Comparison of ENCODE assay signal across 28 cellular contexts in the genomic region with DNA sequence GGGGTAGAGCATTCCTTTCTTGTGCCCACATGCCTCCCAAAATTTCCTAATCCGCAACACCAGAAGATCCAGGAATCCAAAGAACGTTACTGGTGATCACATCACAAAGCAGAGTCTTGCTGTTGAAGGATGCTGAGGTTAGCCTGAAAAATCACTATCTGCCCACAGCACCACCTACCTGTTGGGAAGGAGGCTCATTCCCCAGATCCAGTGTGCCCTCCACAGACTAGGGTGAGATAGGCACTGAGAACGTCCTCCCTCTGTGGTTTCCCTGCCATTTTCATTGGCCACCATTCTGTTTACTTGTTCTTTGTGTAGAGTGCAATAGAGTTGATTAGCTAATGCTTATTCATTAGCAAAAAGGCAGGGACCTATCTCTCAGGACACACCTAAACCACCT. TPM values are rescaled to one million over a fixed set of nuclear protein-coding genes. Genes with fewer than 3 reads are reported as not detected.
DNase-seq lines count a peak whose midpoint lies in the region; ATAC-seq and TF ChIP-seq lines count a peak whose summit lies in the region.
"Had no signal": no experiment of that assay in that cellular context is flagged by ENCODE, and none has a peak within 500 bp of the region (broad histone marks: within the 10 kb centered on the region; RNA-seq: fewer than 3 reads in every experiment).

No MANE protein-coding gene starts in this region.

- no peaks in the 10 kb centered on the region for H3K79me1 ChIP-seq in mesenchymal stem cell (replicated peaks; ENCODE audit: low read length, poor library complexity, severe bottlenecking)

- no peak overlapping the region for H2BK12ac ChIP-seq in mesenchymal stem cell (ENCODE audit: low read length in 2 of 2)

- H3K9me3 ChIP-seq in left ventricle myocardium inferior (replicated peaks): no peaks in the 10 kb centered on the region
- no peaks in the 10 kb centered on the region for H3K9me3 ChIP-seq in heart right ventricle
- H3K9me3 ChIP-seq in mesenchymal stem cell (ENCODE audit: control insufficient read depth, low read length): no peaks in the 10 kb centered on the region
- H3K9me3 ChIP-seq: pancreas, spleen, suprapubic skin had no signal

- no peak for DNase-seq in left ventricle myocardium inferior
- no peak for DNase-seq in heart right ventricle
- peak; percentile 4 for DNase-seq in coronary artery (ENCODE audit: low spot score)
- no peak for DNase-seq in mesenchymal stem cell
- no peak for DNase-seq in progenitor cell of endocrine pancreas (ENCODE audit: low spot score, unreplicated experiment)
- no peak for DNase-seq in Kasumi-1 (lab: John Stamatoyannopoulos, UW)
- no peak for DNase-seq in SK-N-DZ (ENCODE audit: low spot score)
- DNase-seq in G401 (ENCODE audit: low spot score): no peak
- DNase-seq: 8988T; activated CD8-positive, alpha-beta T cell treated with anti-CD3 and anti-CD28 coated beads, Interleukin-2, amount 10 ng/mL, durations not matched to agents 7 days and 5 days; CD4-positive, alpha-beta memory T cell; DMS 273 treated with DMSO at 0.1 percent for 48 hours; KG1; NCI-H146; NCI-H446 treated with DMSO at 0.1 percent for 48 hours; pancreas; spleen; T-helper 2 cell had no signal

- 74 to 96% methylated on average over 3 of the region's 3 CpGs for WGBS in heart right ventricle, 2 donors
- WGBS in mesenchymal stem cell: 89% methylated on average over 3 of the region's 3 CpGs

- in situ Hi-C loops in G401 (cut with HindIII; ENCODE audit: low sequenced_read_pairs): no loop called here

- H3K18ac ChIP-seq in mesenchymal stem cell (ENCODE audit: low read depth in 1 of 2, low read length in 2 of 2): no peak overlapping the region

- no peak overlapping the region for H3K14ac ChIP-seq in mesenchymal stem cell (ENCODE audit: low read length in 2 of 2)

- no peak overlapping the region for H3K4ac ChIP-seq in mesenchymal stem cell (ENCODE audit: low read depth in 1 of 2, low read length in 2 of 2)

- H3K9me3 Mint-ChIP-seq in progenitor cell of endocrine pancreas (ENCODE audit: low read depth): no peaks in the 10 kb centered on the region
- H3K9me3 Mint-ChIP-seq: activated T-helper 2 cell treated with anti-CD3 and anti-CD28 coated beads, Interferon-gamma antibody, Interleukin-2, Interleukin-4, amounts not matched to agents 10 μg/mL and 5 μg/mL and 100 μg/mL, durations not matched to agents 14 hours and 24 hours and 36 hours; central memory CD8-positive, alpha-beta T cell had no signal

- H4K8ac ChIP-seq in mesenchymal stem cell (ENCODE audit: low read length): no peak overlapping the region

- H3K4me3 ChIP-seq in left ventricle myocardium inferior: no peak overlapping the region
- no peak overlapping the region for H3K4me3 ChIP-seq in heart right ventricle
- no peak overlapping the region for H3K4me3 ChIP-seq in coronary artery
- H3K4me3 ChIP-seq in mesenchymal stem cell (ENCODE audit: insufficient read depth in 1 of 2, low read depth in 1 of 2, low read length in 2 of 2): no peak overlapping the region
- H3K4me3 ChIP-seq: lung, pancreas, spleen, suprapubic skin had no signal

- no peak overlapping the region for H3K23ac ChIP-seq in mesenchymal stem cell (ENCODE audit: low read length in 2 of 2)

- H3K4me2 ChIP-seq in mesenchymal stem cell (ENCODE audit: low read length, poor library complexity, severe bottlenecking): no peak overlapping the region

- peak overlapping the region; percentile 87 for H2AK5ac ChIP-seq in mesenchymal stem cell (ENCODE audit: low read length, severe bottlenecking)

- H2BK15ac ChIP-seq in mesenchymal stem cell (ENCODE audit: low read depth, poor library complexity, severe bottlenecking): no peak overlapping the region

- H3K27me3 Mint-ChIP-seq in progenitor cell of endocrine pancreas: peaks cover under 1% of the 10 kb centered on the region

- no peak for ATAC-seq in heart right ventricle
- ATAC-seq: activated CD8-positive, alpha-beta T cell treated with anti-CD3 and anti-CD28 coated beads, Interleukin-2, amount 10 ng/mL, durations not matched to agents 7 days and 5 days had no signal

- H2BK120ac ChIP-seq in mesenchymal stem cell (ENCODE audit: low read depth, low read length): no peak overlapping the region

- H2AFZ ChIP-seq in mesenchymal stem cell (ENCODE audit: low read depth, low read length): no peak overlapping the region

- H3K36me3 ChIP-seq in left ventricle myocardium inferior: no peaks in the 10 kb centered on the region
- no peaks in the 10 kb centered on the region for H3K36me3 ChIP-seq in heart right ventricle
- no peaks in the 10 kb centered on the region for H3K36me3 ChIP-seq in mesenchymal stem cell (ENCODE audit: control insufficient read depth in 1 of 2, insufficient read depth in 2 of 2, low read depth in 1 of 2, low read length in 2 of 2)
- H3K36me3 ChIP-seq: pancreas, spleen, suprapubic skin had no signal

- H2BK5ac ChIP-seq in mesenchymal stem cell (ENCODE audit: low read depth, low read length, poor library complexity, severe bottlenecking): peak overlapping the region; percentile 36

- H3K4me1 Mint-ChIP-seq in progenitor cell of endocrine pancreas (ENCODE audit: low read depth): no peaks in the 10 kb centered on the region
- H3K4me1 Mint-ChIP-seq: CD4-positive, alpha-beta memory T cell; central memory CD8-positive, alpha-beta T cell had no signal

- H3K4me1 ChIP-seq in left ventricle myocardium inferior: no peaks in the 10 kb centered on the region
- peaks cover 0 to 5% (median 0%) of the 10 kb centered on the region in 9 donors for H3K4me1 ChIP-seq in heart right ventricle
- peaks cover 10% of the 10 kb centered on the region for H3K4me1 ChIP-seq in mesenchymal stem cell (ENCODE audit: control insufficient read depth, insufficient read depth, low read depth, low read length)
- H3K4me1 ChIP-seq: pancreas, spleen, suprapubic skin had no signal

- intact Hi-C loops in left ventricle myocardium inferior (cut with micrococcal nuclease): no loop called here
- intact Hi-C loops in heart right ventricle (cut with DNase I): no loop called here

- H3K27me3 ChIP-seq in left ventricle myocardium inferior (ENCODE audit: low read depth) (no peaks in the 10 kb centered on the region), heart right ventricle (peaks cover 0 to 4% (median 0%) of the 10 kb centered on the region in 7 donors), mesenchymal stem cell (ENCODE audit: control insufficient read depth in 1 of 2, insufficient read depth in 1 of 2, low read length in 2 of 2) (peaks cover 0 to 11% of the 10 kb centered on the region in 2 experiments)
- H3K27me3 ChIP-seq: pancreas, suprapubic skin had no signal

- no peak overlapping the region for H4K91ac ChIP-seq in mesenchymal stem cell (ENCODE audit: low read length)

- H3K9ac ChIP-seq in mesenchymal stem cell (ENCODE audit: low read length): no peak overlapping the region

- TF ChIP-seq CTCF in left ventricle myocardium inferior (IDR thresholded peaks at IDR 0.05; ENCODE audit: borderline replicate concordance): peak; percentile 10
- no peak for TF ChIP-seq CTCF in heart right ventricle (IDR thresholded peaks at IDR 0.05)
- no peak for TF ChIP-seq CTCF in coronary artery (IDR thresholded peaks at IDR 0.05)
- no peak for TF ChIP-seq CTCF in progenitor cell of endocrine pancreas (IDR thresholded peaks at IDR 0.05; ENCODE audit: unreplicated experiment)

- H3K27ac Mint-ChIP-seq in progenitor cell of endocrine pancreas: no peak overlapping the region
- H3K27ac Mint-ChIP-seq: activated CD8-positive, alpha-beta T cell treated with anti-CD3 and anti-CD28 coated beads, Interleukin-2, amount 10 ng/mL, durations not matched to agents 7 days and 5 days; activated naive CD8-positive, alpha-beta T cell; activated T-helper 2 cell treated with anti-CD3 and anti-CD28 coated beads, Interferon-gamma antibody, Interleukin-2, Interleukin-4, amounts not matched to agents 10 μg/mL and 5 μg/mL and 100 μg/mL, durations not matched to agents 14 hours and 24 hours and 36 hours; CD4-positive, alpha-beta memory T cell had no signal

- H3K4me3 Mint-ChIP-seq in progenitor cell of endocrine pancreas (ENCODE audit: low read depth): no peak overlapping the region
- H3K4me3 Mint-ChIP-seq: activated CD8-positive, alpha-beta T cell treated with anti-CD3 and anti-CD28 coated beads, Interleukin-2, amount 10 ng/mL, durations not matched to agents 7 days and 5 days; activated naive CD8-positive, alpha-beta T cell; CD4-positive, alpha-beta memory T cell; central memory CD8-positive, alpha-beta T cell had no signal

- H3K36me3 Mint-ChIP-seq in progenitor cell of endocrine pancreas (ENCODE audit: insufficient read depth): no peaks in the 10 kb centered on the region
- H3K36me3 Mint-ChIP-seq: activated naive CD8-positive, alpha-beta T cell; CD4-positive, alpha-beta memory T cell had no signal

- H3K27ac ChIP-seq in left ventricle myocardium inferior (replicated peaks) (no peak overlapping the region), heart right ventricle (no peak overlapping the region), coronary artery (no peak overlapping the region), mesenchymal stem cell (ENCODE audit: low read length, poor library complexity, severe bottlenecking) (peak overlapping the region; percentile 92)
- H3K27ac ChIP-seq: pancreas, spleen, suprapubic skin had no signal

RNA-seq across cellular contexts. Expression of gene RCVRN, which starts 30.3 kb away (rescaled TPM):
- total RNA-seq in left ventricle myocardium inferior: 0.47 TPM
- under 1 TPM in 7 of 10 donors, not detected in 3; 0.11 to 0.45 (median 0.28) TPM for total RNA-seq in heart right ventricle
- under 1 TPM; 0.29 to 0.66 TPM for polyA plus RNA-seq in heart right ventricle
- polyA plus RNA-seq in mesenchymal stem cell (2013, experiment 1 of 2): 1.4 TPM
- 1.4 TPM for polyA plus RNA-seq in mesenchymal stem cell (2013, experiment 2 of 2)
- total RNA-seq in progenitor cell of endocrine pancreas: not detected in 2 replicates
- not detected in 2 replicates for polyA plus RNA-seq in SK-N-DZ (2014; cell fraction: cytosol; rRNA removed)
- not detected in 2 replicates for polyA plus RNA-seq in SK-N-DZ (2014; cell fraction: nucleus; rRNA removed)
- total RNA-seq in G401 (2014; rRNA removed; shearing (Covaris generic)): not detected in 2 replicates
- total RNA-seq: activated CD8-positive, alpha-beta T cell treated with anti-CD3 and anti-CD28 coated beads, Interleukin-2, amount 10 ng/mL, durations not matched to agents 7 days and 5 days; activated T-helper 2 cell treated with anti-CD3 and anti-CD28 coated beads, Interferon-gamma antibody, Interleukin-2, Interleukin-4, amounts not matched to agents 10 μg/mL and 5 μg/mL and 100 μg/mL, durations not matched to agents 14 hours and 24 hours and 36 hours; CD4-positive, alpha-beta memory T cell; endothelial cell of umbilical vein; H4; pancreas had no signal
- polyA plus RNA-seq: CD4-positive, alpha-beta memory T cell; endothelial cell of umbilical vein had no signal

RNA-seq across cellular contexts. Expression of gene GLP2R, which starts 49.0 kb away (rescaled TPM):
- total RNA-seq in left ventricle myocardium inferior (not detected), heart right ventricle (under 1 TPM in 8 of 10 donors, not detected in 2; 0.09 to 0.41 (median 0.21) TPM), progenitor cell of endocrine pancreas (not detected in 2 replicates)
- under 1 TPM; 0.13 to 0.15 TPM for polyA plus RNA-seq in heart right ventricle
- 3.8 TPM for polyA plus RNA-seq in mesenchymal stem cell (2013, experiment 1 of 2)
- polyA plus RNA-seq in mesenchymal stem cell (2013, experiment 2 of 2): 4.0 TPM
- not detected in 2 replicates for polyA plus RNA-seq in SK-N-DZ (2014; cell fraction: cytosol; rRNA removed)
- not detected in 2 replicates for polyA plus RNA-seq in SK-N-DZ (2014; cell fraction: nucleus; rRNA removed)
- not detected in 2 replicates for total RNA-seq in G401 (2014; rRNA removed; shearing (Covaris generic))
- total RNA-seq: activated CD8-positive, alpha-beta T cell treated with anti-CD3 and anti-CD28 coated beads, Interleukin-2, amount 10 ng/mL, durations not matched to agents 7 days and 5 days; activated T-helper 2 cell treated with anti-CD3 and anti-CD28 coated beads, Interferon-gamma antibody, Interleukin-2, Interleukin-4, amounts not matched to agents 10 μg/mL and 5 μg/mL and 100 μg/mL, durations not matched to agents 14 hours and 24 hours and 36 hours; CD4-positive, alpha-beta memory T cell; endothelial cell of umbilical vein had no signal
- polyA plus RNA-seq: CD4-positive, alpha-beta memory T cell; endothelial cell of umbilical vein; neural cell had no signal

RNA-seq across cellular contexts. Expression of gene GSG1L2, which starts 52.8 kb away (rescaled TPM):
- total RNA-seq in left ventricle myocardium inferior: not detected
- not detected for total RNA-seq in heart right ventricle
- not detected for polyA plus RNA-seq in heart right ventricle
- polyA plus RNA-seq in mesenchymal stem cell (2013, experiment 1 of 2): not detected
- polyA plus RNA-seq in mesenchymal stem cell (2013, experiment 2 of 2): not detected
- not detected in 2 replicates for total RNA-seq in progenitor cell of endocrine pancreas
- not detected in 2 replicates for polyA plus RNA-seq in SK-N-DZ (2014; cell fraction: cytosol; rRNA removed)
- not detected in 2 replicates for polyA plus RNA-seq in SK-N-DZ (2014; cell fraction: nucleus; rRNA removed)
- not detected in 2 replicates for total RNA-seq in G401 (2014; rRNA removed; shearing (Covaris generic))
- total RNA-seq: activated CD8-positive, alpha-beta T cell treated with anti-CD3 and anti-CD28 coated beads, Interleukin-2, amount 10 ng/mL, durations not matched to agents 7 days and 5 days; activated T-helper 2 cell treated with anti-CD3 and anti-CD28 coated beads, Interferon-gamma antibody, Interleukin-2, Interleukin-4, amounts not matched to agents 10 μg/mL and 5 μg/mL and 100 μg/mL, durations not matched to agents 14 hours and 24 hours and 36 hours; CD4-positive, alpha-beta memory T cell; endothelial cell of umbilical vein; H4; kidney epithelial cell; lung; pancreas; spleen; suprapubic skin; urinary bladder had no signal
- polyA plus RNA-seq: CD4-positive, alpha-beta memory T cell; endothelial cell of umbilical vein; lung; neural cell; pancreas; spleen; urinary bladder had no signal
